In the genomic region with DNA sequence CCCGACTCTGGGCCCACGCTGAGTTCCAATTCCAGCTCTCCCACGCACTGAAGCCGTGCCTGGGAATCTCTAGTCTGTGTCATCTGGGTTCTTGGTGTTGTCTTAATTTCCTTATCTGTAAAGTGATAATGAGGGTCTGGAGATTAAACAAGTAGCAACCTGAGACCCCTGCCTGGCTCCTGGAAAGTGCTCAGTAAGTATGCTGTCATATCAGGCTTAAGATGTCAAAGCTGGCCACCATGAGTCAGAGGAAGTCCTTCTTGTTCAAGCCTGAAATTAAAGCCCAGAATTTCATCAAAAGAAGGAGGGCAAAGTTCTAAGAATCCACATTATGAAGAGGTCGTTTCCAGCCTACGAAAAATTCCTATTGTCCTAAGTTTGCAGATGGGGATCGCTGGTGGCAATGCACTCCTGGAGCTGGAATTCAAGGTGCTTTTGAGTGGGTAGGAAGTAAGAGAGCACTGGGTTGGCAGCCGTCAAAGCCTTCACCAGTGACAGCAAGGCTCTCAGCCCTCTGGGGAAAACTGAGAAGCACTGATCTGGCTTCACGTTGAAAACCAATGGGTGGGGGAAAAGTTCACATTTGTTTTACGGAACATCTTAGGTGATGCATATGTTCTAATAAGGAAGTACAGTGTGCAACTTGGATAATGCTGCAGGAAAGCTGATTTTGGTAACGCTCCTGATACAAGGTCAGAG, we compare ENCODE assay signal across 27 cellular contexts. TPM values are rescaled to one million over a fixed set of nuclear protein-coding genes. Genes with fewer than 3 reads are reported as not detected.
A peak's percentile ranks its signal among the peaks of the same experiment; 100 is the strongest.
DNase-seq lines count a peak whose midpoint lies in the region; ATAC-seq, FAIRE-seq and TF ChIP-seq lines count a peak whose summit lies in the region.
"Had no signal": no experiment of that assay in that cellular context is flagged by ENCODE, and none has a peak within 500 bp of the region (broad histone marks: within the 10 kb centered on the region; RNA-seq: fewer than 3 reads in every experiment).

No MANE protein-coding gene starts in this region.

- no peaks in the 10 kb centered on the region for H3K27me3 ChIP-seq in K562 (ENCODE audit: control insufficient read depth in 2 of 2, insufficient read depth in 2 of 2, low read length in 2 of 2)
- H3K27me3 ChIP-seq: adrenal gland, BLaER1, brain microvascular endothelial cell, spleen, testis had no signal

- no peak for DNase-seq in stimulated activated naive CD8-positive, alpha-beta T cell treated with anti-CD3 and anti-CD28 coated beads, Interleukin-15, Interleukin-2, amounts not matched to agents 100 U/mL and 50 U/mL, for 24 hours
- no peak for DNase-seq in K562 (ENCODE audit: extremely low read depth in 1 of 4, low spot score in 3 of 4)
- peak in 24 of 42 donors; percentile 14 to 81 (median 48) for DNase-seq in head of caudate nucleus
- DNase-seq in DMS79 treated with DMSO at 0.1 percent for 48 hours (lab: John Stamatoyannopoulos, UW): no peak
- DNase-seq: activated CD8-positive, alpha-beta memory T cell treated with anti-CD3 and anti-CD28 coated beads, Interleukin-2, amount 50 U/mL, for 48 hours; activated gamma-delta T cell; adrenal gland; brain microvascular endothelial cell; effector memory CD4-positive, alpha-beta T cell; H9; kidney glomerular epithelial cell; NCI-H187; NCI-H526 treated with DMSO at 0.1 percent for 48 hours; spleen; stimulated activated CD4-positive, alpha-beta T cell treated with anti-CD3 and anti-CD28 coated beads, Interleukin-4, amount 100 ng/mL, for 1 hour; stimulated activated naive B cell treated with anti-CD40 and anti-IgM and Interleukin-4, amounts not matched to agents 10 μg/mL and 1 μg/mL and 100 μg/mL, for 72 hours; testis; WERI-Rb-1 had no signal

- no peak for TF ChIP-seq POLR2A in K562 (conservative IDR thresholded peaks at IDR 0.05)

- peaks cover 52% of the 10 kb centered on the region for H3K36me3 Mint-ChIP-seq in stimulated activated naive CD8-positive, alpha-beta T cell treated with anti-CD3 and anti-CD28 coated beads, Interleukin-15, Interleukin-2, amounts not matched to agents 100 ng/mL and 50 ng/mL, for 24 hours (ENCODE audit: low read depth)

- WGBS in K562 (ENCODE audit: insufficient coverage, low coverage, missing lambda C conversion rate): 69% methylated on average over 11 of the region's 11 CpGs

- H4K20me1 ChIP-seq in K562 (replicated peaks; ENCODE audit: control insufficient read depth, insufficient read depth, low read length): no peaks in the 10 kb centered on the region
- H4K20me1 ChIP-seq: BLaER1 had no signal

- in situ Hi-C loops in K562 (cut with MboI): no loop called here

- peaks cover 62% of the 10 kb centered on the region for H3K36me3 ChIP-seq in K562 (ENCODE audit: control insufficient read depth, insufficient read depth, low read length)
- H3K36me3 ChIP-seq: WERI-Rb-1 had no signal

- CTCF ChIA-PET in K562 (lab: Yijun Ruan, JAX; ENCODE audit: low intra/inter-chr PET ratio): no interaction called here

- no peak for TF ChIP-seq RAD21 in K562 (CRISPR knock-in tag; conservative IDR thresholded peaks at IDR 0.05 in 1 of 2, IDR thresholded peaks at IDR 0.05 in 1 of 2)

- H3K4me1 Mint-ChIP-seq in stimulated activated naive CD8-positive, alpha-beta T cell treated with anti-CD3 and anti-CD28 coated beads, Interleukin-15, Interleukin-2, amounts not matched to agents 100 ng/mL and 50 ng/mL, for 24 hours (ENCODE audit: low read depth): peaks cover 9% of the 10 kb centered on the region
- H3K4me1 Mint-ChIP-seq: stimulated activated naive B cell treated with anti-CD40 and anti-IgM and Interleukin-4, amounts not matched to agents 10 μg/mL and 1 μg/mL and 100 μg/mL, for 72 hours had no signal

- no peak for TF ChIP-seq CTCF in K562 (IDR thresholded peaks at IDR 0.05 in 2 of 3, conservative IDR thresholded peaks at IDR 0.05 in 1 of 3; ENCODE audit: insufficient read depth in 2 of 3, low read depth in 1 of 3, low read length in 3 of 3)

- H3K9me3 Mint-ChIP-seq in stimulated activated naive CD8-positive, alpha-beta T cell treated with anti-CD3 and anti-CD28 coated beads, Interleukin-15, Interleukin-2, amounts not matched to agents 100 ng/mL and 50 ng/mL, for 24 hours: no peaks in the 10 kb centered on the region
- H3K9me3 Mint-ChIP-seq: H9; stimulated activated naive B cell treated with anti-CD40 and anti-IgM and Interleukin-4, amounts not matched to agents 10 μg/mL and 1 μg/mL and 100 μg/mL, for 72 hours; T-helper 2 cell treated with Interferon-gamma antibody and Interleukin-4, amounts not matched to agents 5 μg/mL and 100 μg/mL, for 36 hours had no signal

- H3K9me1 ChIP-seq in K562 (ENCODE audit: control insufficient read depth, insufficient read depth, low read length): no peaks in the 10 kb centered on the region

- H3K4me3 Mint-ChIP-seq in stimulated activated naive CD8-positive, alpha-beta T cell treated with anti-CD3 and anti-CD28 coated beads, Interleukin-15, Interleukin-2, amounts not matched to agents 100 ng/mL and 50 ng/mL, for 24 hours: no peak overlapping the region
- H3K4me3 Mint-ChIP-seq: H9; stimulated activated naive B cell treated with anti-CD40 and anti-IgM and Interleukin-4, amounts not matched to agents 10 μg/mL and 1 μg/mL and 100 μg/mL, for 72 hours; T-helper 2 cell treated with Interferon-gamma antibody and Interleukin-4, amounts not matched to agents 5 μg/mL and 100 μg/mL, for 36 hours had no signal

- no peak overlapping the region for H3K27ac ChIP-seq in K562 (ENCODE audit: extremely low read depth, low read depth, low read length)
- H3K27ac ChIP-seq: adrenal gland, BLaER1, brain microvascular endothelial cell, testis, WERI-Rb-1 had no signal

- no peak for ATAC-seq in stimulated activated naive CD8-positive, alpha-beta T cell treated with anti-CD3 and anti-CD28 coated beads, Interleukin-15, Interleukin-2, amounts not matched to agents 100 U/mL and 50 U/mL, for 24 hours
- ATAC-seq in K562 (no peak), GM18870 (IDR thresholded peaks at IDR 0.05; ENCODE audit: unreplicated experiment) (no peak), GM18519 (IDR thresholded peaks at IDR 0.05; ENCODE audit: low FRiP score, unreplicated experiment) (no peak)
- ATAC-seq: SK-N-SH treated with all-trans-retinoic acid at 6 μM for 48 hours; stimulated activated naive B cell treated with anti-CD40 and anti-IgM and Interleukin-4, amounts not matched to agents 10 μg/mL and 1 μg/mL and 100 μg/mL, for 72 hours had no signal

- no peak overlapping the region for H3K4me3 ChIP-seq in K562
- H3K4me3 ChIP-seq: adrenal gland, BLaER1, spleen, testis had no signal

- no peaks in the 10 kb centered on the region for H3K79me2 ChIP-seq in K562 (ENCODE audit: control insufficient read depth, insufficient read depth, low read length)

- POLR2A ChIA-PET in K562 (lab: Yijun Ruan, JAX): interaction anchor here (0.9 to 1.7 kb wide), 3 partner anchors 8 to 14 kb away, joined by 3 to 5 read pairs (median 3); no protein-coding TSS in a partner anchor

- no TSS peak for BruUV-seq in K562 (replicated peaks; lab: Mats Ljungman, UMichigan)

- no peaks in the 10 kb centered on the region; a peak in 1 of 5 replicates for H3K4me1 ChIP-seq in K562 (replicated peaks in 1 of 2; ENCODE audit: control insufficient read depth in 2 of 2, insufficient read depth in 2 of 2, low read length in 2 of 2)
- H3K4me1 ChIP-seq: adrenal gland, BLaER1, testis had no signal

- no peak for TF ChIP-seq EP300 in K562 (IDR thresholded peaks at IDR 0.05; ENCODE audit: low read length)

- H3K9me3 ChIP-seq in K562 (replicated peaks; ENCODE audit: control insufficient read depth, insufficient read depth, low read depth, low read length): no peaks in the 10 kb centered on the region
- H3K9me3 ChIP-seq: adrenal gland, BLaER1, spleen, testis had no signal

- peak overlapping the region; percentile 14 for H3K27ac Mint-ChIP-seq in stimulated activated naive CD8-positive, alpha-beta T cell treated with anti-CD3 and anti-CD28 coated beads, Interleukin-15, Interleukin-2, amounts not matched to agents 100 ng/mL and 50 ng/mL, for 24 hours
- H3K27ac Mint-ChIP-seq: stimulated activated naive B cell treated with anti-CD40 and anti-IgM and Interleukin-4, amounts not matched to agents 10 μg/mL and 1 μg/mL and 100 μg/mL, for 72 hours; T-helper 2 cell treated with Interferon-gamma antibody and Interleukin-4, amounts not matched to agents 5 μg/mL and 100 μg/mL, for 36 hours had no signal

- H3K27me3 Mint-ChIP-seq in stimulated activated naive CD8-positive, alpha-beta T cell treated with anti-CD3 and anti-CD28 coated beads, Interleukin-15, Interleukin-2, amounts not matched to agents 100 ng/mL and 50 ng/mL, for 24 hours: no peaks in the 10 kb centered on the region
- H3K27me3 Mint-ChIP-seq: stimulated activated naive B cell treated with anti-CD40 and anti-IgM and Interleukin-4, amounts not matched to agents 10 μg/mL and 1 μg/mL and 100 μg/mL, for 72 hours had no signal

- H3K4me2 ChIP-seq in K562 (ENCODE audit: insufficient read depth, low read length): no peak overlapping the region
- H3K4me2 ChIP-seq: BLaER1 had no signal

- intact Hi-C loops in K562 (cut with micrococcal nuclease): no loop called here
- intact Hi-C loops in head of caudate nucleus (cut with DNase I): no loop called here

- FAIRE-seq in K562 (lab: Jason Lieb, UNC): no peak
- FAIRE-seq: colon, GM12891, urothelium cell line had no signal

- no peak overlapping the region for H2AFZ ChIP-seq in K562 (ENCODE audit: low read depth, low read length)

- no peak overlapping the region for H3K9ac ChIP-seq in K562 (ENCODE audit: insufficient read depth in 1 of 2, low read depth in 2 of 2, low read length in 2 of 2)
- H3K9ac ChIP-seq: BLaER1 had no signal

TF ChIP-seq in K562, 482 proteins besides CTCF, POLR2A, EP300 and RAD21 (continues in another document):
- TF ChIP-seq DIDO1 (tag; IDR thresholded peaks at IDR 0.05; ENCODE audit: low read depth): no peak
- TF ChIP-seq KAT7 (CRISPR knock-in tag; IDR thresholded peaks at IDR 0.05; ENCODE audit: borderline replicate concordance): no peak
- TF ChIP-seq DNMT1 (IDR thresholded peaks at IDR 0.05): no peak

RNA-seq across cellular contexts. Expression of a gene that starts 50.3 kb away (rescaled TPM):
- 177 and 316 TPM in 2 replicates for total RNA-seq in K562 (2011; cell fraction: chromatin; rRNA removed; ENCODE audit: low replicate concordance)
- 101 and 122 TPM in 2 replicates for total RNA-seq in K562 (2011; cell fraction: nucleolus; rRNA removed)
- 178 and 208 TPM in 2 replicates for total RNA-seq in K562 (2011; cell fraction: nucleoplasm; rRNA removed)
- 47.2 and 50.6 TPM in 2 replicates for total RNA-seq in K562 (2014; rRNA removed)
- 75.9 and 83.0 TPM in 2 replicates for total RNA-seq in K562 (2014; rRNA removed; fragmentation: Illumina TruSeq; extraction: Trizol)
- total RNA-seq in K562 (2015; rRNA removed; fragmentation: Illumina TruSeq; extraction: Trizol): 65.1 and 70.1 TPM in 2 replicates
- total RNA-seq in K562 (2021): 103 and 127 TPM in 2 replicates
- polyA plus RNA-seq in K562 (2011; rRNA removed): 75.0 and 124 TPM in 2 replicates
- polyA plus RNA-seq in K562 (2011; cell fraction: cytosol; rRNA removed): 54.9 and 63.1 TPM in 2 replicates
- polyA plus RNA-seq in K562 (2011; cell fraction: nucleus; rRNA removed): 114 and 154 TPM in 2 replicates
- 71.2 and 97.6 TPM in 2 replicates for polyA plus RNA-seq in K562 (2012)
- 78.8 and 86.1 TPM in 2 replicates for polyA plus RNA-seq in K562 (2014; fragmentation: Illumina TruSeq; extraction: Trizol)
- polyA plus RNA-seq in K562 (2014; fragmentation: Nextera tagmentation; extraction: Ambion mirVana): 10 to 100 TPM; 21.5 to 97.7 TPM
- 94.6 and 97.2 TPM in 2 replicates for polyA plus RNA-seq in K562 (2014; rRNA removed)
- 201 and 283 TPM in 2 replicates for polyA minus RNA-seq in K562 (2011; rRNA and poly(A)+ RNA removed)
- 50.1 and 65.9 TPM in 2 replicates for polyA minus RNA-seq in K562 (2011; cell fraction: cytosol; rRNA and poly(A)+ RNA removed)
- 111 and 112 TPM in 2 replicates for polyA minus RNA-seq in K562 (2011; cell fraction: nucleus; rRNA and poly(A)+ RNA removed)

Comparison
In these comparisons a context has a peak if more than half of its experiments do, and no peak if none do; other contexts are left out.
1. DNase-seq: peak in head of caudate nucleus (24 of 42); none in stimulated activated naive CD8-positive, alpha-beta T cell treated with anti-CD3 and anti-CD28 coated beads, Interleukin-15, Interleukin-2, amounts not matched to agents 100 U/mL and 50 U/mL, for 24 hours (single experiment), K562 (0 of 4) and DMS79 treated with DMSO at 0.1 percent for 48 hours (single experiment).